Comparison of ENCODE assay signal across 18 cellular contexts in the genomic region with DNA sequence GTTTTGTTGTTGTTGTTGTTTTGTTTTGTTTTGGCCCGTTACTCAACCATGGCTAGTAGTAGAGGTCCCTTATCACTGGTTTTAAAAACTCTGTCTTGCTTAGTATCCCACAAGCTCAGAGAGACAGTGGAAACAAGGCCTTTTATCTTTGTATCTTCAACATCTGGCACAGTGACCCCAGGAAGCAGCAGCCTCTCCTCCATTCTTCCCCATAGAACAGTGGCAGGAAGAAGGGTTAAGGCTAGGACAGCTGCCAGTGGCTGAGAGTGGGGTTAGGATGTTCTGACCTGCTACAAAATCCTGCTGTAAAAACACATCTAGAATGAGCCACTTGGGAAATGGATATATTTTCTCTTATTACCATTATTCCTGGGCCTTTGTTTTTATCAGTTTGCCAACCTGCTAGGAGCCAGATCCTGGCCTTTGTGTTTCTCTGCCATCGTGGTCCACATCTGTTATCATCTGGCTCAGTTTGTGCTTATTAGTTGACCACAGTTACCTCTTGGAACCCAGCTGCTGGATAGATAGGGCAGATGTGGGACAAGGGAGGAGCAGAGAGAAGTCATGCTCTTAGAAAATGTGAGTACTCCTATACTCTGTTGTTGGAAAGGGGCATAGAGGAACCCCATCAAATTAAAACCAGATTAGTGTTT.
"Had no signal": no experiment of that assay in that cellular context is flagged by ENCODE, and none has a peak within 500 bp of the region (broad histone marks: within the 10 kb centered on the region; RNA-seq: fewer than 3 reads in every experiment).

No MANE protein-coding gene starts in this region.

- H3K4me3 Mint-ChIP-seq: activated CD4-positive, alpha-beta T cell treated with anti-CD3 and anti-CD28 coated beads, Interleukin-2, amount 10 ng/mL, durations not matched to agents 7 days and 5 days; activated CD8-positive, alpha-beta T cell treated with anti-CD3 and anti-CD28 coated beads, Interleukin-2, amount 10 ng/mL, durations not matched to agents 7 days and 5 days; activated naive CD8-positive, alpha-beta T cell treated with anti-CD3 and anti-CD28 coated beads, Interleukin-2, amount 50 U/mL, for 24 hours; activated T-helper 1 cell treated with anti-CD3 and anti-CD28 coated beads, Interleukin-12 subunit alpha, Interleukin-12 subunit beta, Interleukin-2, Interleukin-4 antibody, amounts not matched to agents 30 ng/mL and 10 ng/mL and 1 ng/mL, durations not matched to agents 14 hours and 24 hours and 36 hours; naive thymus-derived CD4-positive, alpha-beta T cell; type B pancreatic cell had no signal

- H3K9me3 Mint-ChIP-seq: activated T-helper 1 cell treated with anti-CD3 and anti-CD28 coated beads, Interleukin-12 subunit alpha, Interleukin-12 subunit beta, Interleukin-2, Interleukin-4 antibody, amounts not matched to agents 30 ng/mL and 10 ng/mL and 1 ng/mL, durations not matched to agents 14 hours and 24 hours and 36 hours had no signal

- H3K27ac Mint-ChIP-seq: activated CD4-positive, alpha-beta T cell treated with anti-CD3 and anti-CD28 coated beads, Interleukin-2, amount 10 ng/mL, durations not matched to agents 7 days and 5 days; activated CD8-positive, alpha-beta T cell treated with anti-CD3 and anti-CD28 coated beads, Interleukin-2, amount 10 ng/mL, durations not matched to agents 7 days and 5 days; activated naive CD8-positive, alpha-beta T cell treated with anti-CD3 and anti-CD28 coated beads, Interleukin-2, amount 50 U/mL, for 24 hours; activated T-helper 1 cell treated with anti-CD3 and anti-CD28 coated beads, Interleukin-12 subunit alpha, Interleukin-12 subunit beta, Interleukin-2, Interleukin-4 antibody, amounts not matched to agents 30 ng/mL and 10 ng/mL and 1 ng/mL, durations not matched to agents 14 hours and 24 hours and 36 hours; naive thymus-derived CD4-positive, alpha-beta T cell; type B pancreatic cell had no signal

- DNase-seq: activated CD4-positive, alpha-beta T cell treated with anti-CD3 and anti-CD28 coated beads, Interleukin-2, amount 10 ng/mL, durations not matched to agents 7 days and 5 days; activated CD4-positive, CD25-positive, alpha-beta regulatory T cell treated with anti-CD3 and anti-CD28 coated beads, Interleukin-2, amount 50 U/mL, for 72 hours; activated CD8-positive, alpha-beta T cell treated with anti-CD3 and anti-CD28 coated beads, Interleukin-2, amount 10 ng/mL, durations not matched to agents 7 days and 5 days; activated gamma-delta T cell; activated naive CD4-positive, alpha-beta T cell treated with anti-CD3 and anti-CD28 coated beads, Interleukin-2, amount 50 U/mL, for 16 hours; activated naive CD8-positive, alpha-beta T cell treated with anti-CD3 and anti-CD28 coated beads, Interleukin-2, amount 50 U/mL, for 24 hours; cortex of kidney; foreskin keratinocyte; kidney; lower lobe of right lung; mesendoderm; naive thymus-derived CD4-positive, alpha-beta T cell; sigmoid colon; stimulated activated CD4-positive, alpha-beta T cell treated with anti-CD3 and anti-CD28 coated beads, Interleukin-15, amount 100 ng/mL, for 24 hours; stimulated activated naive CD4-positive, alpha-beta T cell treated with Interleukin-2 at 50 U/mL for 16 hours; WERI-Rb-1 had no signal

- H3K4me1 Mint-ChIP-seq: activated naive CD8-positive, alpha-beta T cell treated with anti-CD3 and anti-CD28 coated beads, Interleukin-2, amount 50 U/mL, for 24 hours; naive thymus-derived CD4-positive, alpha-beta T cell had no signal

- ATAC-seq: activated CD8-positive, alpha-beta T cell treated with anti-CD3 and anti-CD28 coated beads, Interleukin-2, amount 10 ng/mL, durations not matched to agents 7 days and 5 days; activated naive CD8-positive, alpha-beta T cell treated with anti-CD3 and anti-CD28 coated beads, Interleukin-2, amount 50 U/mL, for 24 hours; foreskin keratinocyte; lower lobe of right lung; naive thymus-derived CD4-positive, alpha-beta T cell had no signal

- H3K36me3 Mint-ChIP-seq: type B pancreatic cell had no signal
